ENCODE assay signal across 1 cellular context in genomic region chr6:32198866-32199265, GRCh38.
TF ChIP-seq lines count a peak whose summit lies in the region.

No MANE protein-coding gene starts in this region.

TF ChIP-seq in K562, 482 proteins besides CTCF, POLR2A, EP300 and RAD21:
- TF ChIP-seq SRSF7 (optimal IDR thresholded peaks at IDR 0.05; ENCODE audit: low read depth, low read length) (no peak), HNRNPK (IDR thresholded peaks at IDR 0.05; ENCODE audit: low read depth, low read length, poor library complexity, severe bottlenecking) (no peak), FOXJ3 (CRISPR knock-in tag; IDR thresholded peaks at IDR 0.05) (no peak), GATAD2B (IDR thresholded peaks at IDR 0.05; ENCODE audit: borderline replicate concordance) (no peak), ZNF583 (CRISPR knock-in tag; IDR thresholded peaks at IDR 0.05) (no peak), FOXM1 (IDR thresholded peaks at IDR 0.05; ENCODE audit: low read depth) (no peak), FOXM1 (CRISPR knock-in tag; IDR thresholded peaks at IDR 0.05; ENCODE audit: low read depth) (no peak), CEBPG (CRISPR knock-in tag; IDR thresholded peaks at IDR 0.05) (no peak), CEBPG (tag; conservative IDR thresholded peaks at IDR 0.05 in 1 of 2, IDR thresholded peaks at IDR 0.05 in 1 of 2) (no peak), BCOR (IDR thresholded peaks at IDR 0.05) (0 out of 2 replicates have a peak, but pooled peaks have one; percentile 37), ZNF184 (CRISPR knock-in tag; IDR thresholded peaks at IDR 0.05) (no peak)
TF ChIP-seq in K562: peak in this region for 1.
